31 cellular contexts compared by ENCODE assay signal in genomic region chr4:74588350-74588749, GRCh38.
"Had no signal": no experiment of that assay in that cellular context is flagged by ENCODE, and none has a peak within 500 bp of the region (broad histone marks: within the 10 kb centered on the region; RNA-seq: fewer than 3 reads in every experiment).

No MANE protein-coding gene starts in this region.

- H3K9me3 ChIP-seq: MG63, Peyer's patch, SJSA1, SK-N-SH had no signal

- H3K4me2 ChIP-seq: SK-N-SH had no signal

- H3K4me1 ChIP-seq: Peyer's patch, SJSA1 had no signal

- H3K27ac ChIP-seq: Peyer's patch, SJSA1 had no signal

- DNase-seq: Kasumi-1, MG63, NCI-H1048, NCI-H1092 treated with DMSO at 0.1 percent for 48 hours, NCI-H1105 treated with DMSO at 0.1 percent for 48 hours, NCI-H1417, NCI-H1436, NCI-H146, NCI-H1694, NCI-H187, NCI-H1930, NCI-H2029 treated with DMSO at 0.1 percent for 48 hours, NCI-H2081 treated with DMSO at 0.1 percent for 48 hours, NCI-H2107, NCI-H2171, NCI-H226, NCI-H446 treated with DMSO at 0.1 percent for 48 hours, NCI-H510A, NCI-H524, NCI-H526, NCI-H69, NCI-H748 treated with DMSO at 0.1 percent for 48 hours, NCI-H82, Peyer's patch, Right ventricle myocardium superior, RPMI8226, SHP77 treated with DMSO at 0.1 percent for 48 hours, SK-N-SH, SW 1271, T-helper 1 cell had no signal

- H3K27me3 ChIP-seq: MG63, Peyer's patch, SJSA1 had no signal

- H3K36me3 ChIP-seq: MG63, Peyer's patch, SJSA1 had no signal

- H3K9ac ChIP-seq: SK-N-SH had no signal

- H3K4me3 ChIP-seq: MG63, Peyer's patch, SJSA1 had no signal
